ENCODE assay signal across 12 cellular contexts in genomic region chr9:120434532-120434931, GRCh38.
DNase-seq lines count a peak whose midpoint lies in the region; ATAC-seq and TF ChIP-seq lines count a peak whose summit lies in the region.
"Had no signal": no experiment of that assay in that cellular context is flagged by ENCODE, and none has a peak within 500 bp of the region (broad histone marks: within the 10 kb centered on the region; RNA-seq: fewer than 3 reads in every experiment).

No MANE protein-coding gene starts in this region.

- H3K27me3 Mint-ChIP-seq in activated T-cell treated with anti-CD3 and anti-CD28 coated beads, Interleukin-2, amount 50 U/mL, for 72 hours (ENCODE audit: low read depth): no peaks in the 10 kb centered on the region
- H3K27me3 Mint-ChIP-seq: effector memory CD8-positive, alpha-beta T cell had no signal

- no peak overlapping the region for H3K27ac Mint-ChIP-seq in activated T-cell treated with anti-CD3 and anti-CD28 coated beads, Interleukin-2, amount 50 U/mL, for 72 hours

- H3K4me3 ChIP-seq in coronary artery: no peak overlapping the region

- peak; percentile 78 for DNase-seq in LHCN-M2 (ENCODE audit: low read depth)
- no peak for DNase-seq in coronary artery (ENCODE audit: low spot score)
- no peak for DNase-seq in left lobe of liver (ENCODE audit: low spot score)
- DNase-seq in stromal cell of bone marrow (ENCODE audit: low read depth): peak; percentile 93
- DNase-seq in activated T-cell treated with anti-CD3 and anti-CD28 coated beads, Interleukin-2, amount 50 U/mL, for 72 hours: no peak
- DNase-seq: activated CD8-positive, alpha-beta memory T cell treated with anti-CD3 and anti-CD28 coated beads for 24 hours; Caco-2; effector memory CD8-positive, alpha-beta T cell; MM.1S had no signal

- peak overlapping the region; percentile 33 to 48 for H3K27ac ChIP-seq in coronary artery

- TF ChIP-seq CTCF in coronary artery (IDR thresholded peaks at IDR 0.05): no peak

- H3K4me3 Mint-ChIP-seq in activated T-cell treated with anti-CD3 and anti-CD28 coated beads, Interleukin-2, amount 50 U/mL, for 72 hours: no peak overlapping the region
- H3K4me3 Mint-ChIP-seq: effector memory CD8-positive, alpha-beta T cell; T-helper 1 cell treated with Interleukin-12 subunit alpha and Interleukin-12 subunit beta and Interleukin-4 antibody, amounts not matched to agents 30 μg/mL and 1 μg/mL, for 36 hours had no signal

- H3K9me3 Mint-ChIP-seq in activated T-cell treated with anti-CD3 and anti-CD28 coated beads, Interleukin-2, amount 50 U/mL, for 72 hours: no peaks in the 10 kb centered on the region
- H3K9me3 Mint-ChIP-seq: effector memory CD8-positive, alpha-beta T cell had no signal

- peak; percentile 34 for ATAC-seq in left lobe of liver
- no peak for ATAC-seq in activated T-cell treated with anti-CD3 and anti-CD28 coated beads, Interleukin-2, amount 50 U/mL, for 72 hours (replicated peaks in 1 of 2)
- no peak for ATAC-seq in HG02884 (IDR thresholded peaks at IDR 0.05; ENCODE audit: unreplicated experiment)
- no peak for ATAC-seq in GM18511 (IDR thresholded peaks at IDR 0.05; ENCODE audit: unreplicated experiment)
- ATAC-seq: effector memory CD8-positive, alpha-beta T cell had no signal

- H3K36me3 Mint-ChIP-seq in activated T-cell treated with anti-CD3 and anti-CD28 coated beads, Interleukin-2, amount 50 U/mL, for 72 hours (ENCODE audit: insufficient read depth in 2 of 2): peaks cover 4 to 26% of the 10 kb centered on the region in 2 donors

- peaks cover 7% of the 10 kb centered on the region for H3K4me1 Mint-ChIP-seq in activated T-cell treated with anti-CD3 and anti-CD28 coated beads, Interleukin-2, amount 50 U/mL, for 72 hours (ENCODE audit: low read depth)

Comparison
In these comparisons a context has a peak if more than half of its experiments do, and no peak if none do; other contexts are left out.
1. DNase-seq: peak in LHCN-M2 (single experiment) and stromal cell of bone marrow (single experiment); none in coronary artery (single experiment), left lobe of liver (single experiment) and activated T-cell treated with anti-CD3 and anti-CD28 coated beads, Interleukin-2, amount 50 U/mL, for 72 hours (0 of 2).